8 cellular contexts compared by ENCODE assay signal in the genomic region with DNA sequence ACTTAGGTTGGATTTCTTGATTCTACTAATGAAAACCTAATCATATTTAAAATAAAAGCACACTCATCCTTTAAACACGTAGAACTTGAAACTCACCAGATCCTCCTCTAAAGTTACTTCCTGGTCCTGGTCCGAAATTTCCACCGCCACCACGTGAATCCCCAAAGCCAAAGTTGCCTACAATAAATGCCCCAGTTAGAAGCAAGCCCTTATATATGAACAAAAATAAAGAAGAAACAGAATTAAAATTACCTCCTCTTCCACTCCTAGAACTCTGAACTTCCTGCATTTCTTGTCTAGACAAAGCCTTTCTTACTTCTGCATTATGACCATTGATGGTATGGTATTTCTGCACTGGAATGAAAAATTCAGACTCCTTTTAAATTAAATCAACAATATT. TPM values are rescaled to one million over a fixed set of nuclear protein-coding genes. Genes with fewer than 3 reads are reported as not detected.
DNase-seq lines count a peak whose midpoint lies in the region; ATAC-seq and TF ChIP-seq lines count a peak whose summit lies in the region.

No MANE protein-coding gene starts in this region.

- H3K27me3 ChIP-seq in CD4-positive, CD25-positive, alpha-beta regulatory T cell (ENCODE audit: control insufficient read depth, insufficient read depth, low read length): no peaks in the 10 kb centered on the region
- H3K27me3 ChIP-seq in muscle layer of duodenum (ENCODE audit: low read depth, low read length): no peaks in the 10 kb centered on the region

- TF ChIP-seq CTCF in brain (conservative IDR thresholded peaks at IDR 0.05): no peak

- H3K9me3 ChIP-seq in CD4-positive, CD25-positive, alpha-beta regulatory T cell (ENCODE audit: control insufficient read depth in 2 of 2, low read length in 2 of 2): no peaks in the 10 kb centered on the region
- no peaks in the 10 kb centered on the region for H3K9me3 ChIP-seq in muscle layer of duodenum (ENCODE audit: control insufficient read depth in 1 of 2, low read length in 2 of 2)

- no peak for DNase-seq in CD4-positive, CD25-positive, alpha-beta regulatory T cell
- DNase-seq in stimulated activated CD4-positive, alpha-beta T cell treated with anti-CD3 and anti-CD28 coated beads, Interleukin-15, amount 100 ng/mL, for 24 hours: no peak
- DNase-seq in cerebellar nuclear complex (lab: John Stamatoyannopoulos, UW): no peak

- peaks cover 80% of the 10 kb centered on the region for H3K36me3 Mint-ChIP-seq in CD4-positive, CD25-positive, alpha-beta regulatory T cell
- peaks cover 18% of the 10 kb centered on the region for H3K36me3 Mint-ChIP-seq in IgD-negative memory B cell
- peaks cover 86% of the 10 kb centered on the region for H3K36me3 Mint-ChIP-seq in brain

- H3K27ac Mint-ChIP-seq in CD4-positive, CD25-positive, alpha-beta regulatory T cell: peak overlapping the region; percentile 44 to 81 (median 66)
- H3K27ac Mint-ChIP-seq in IgD-negative memory B cell (peak overlapping the region; percentile 57 to 100 (median 88)), brain (peak overlapping the region in 2 of 5 experiments; percentile 11 to 33)

- peaks cover 0 to 8% (median 0%) of the 10 kb centered on the region in 7 donors for H3K9me3 Mint-ChIP-seq in CD4-positive, CD25-positive, alpha-beta regulatory T cell
- H3K9me3 Mint-ChIP-seq in IgD-negative memory B cell: peaks cover 0 to 2% (median 0%) of the 10 kb centered on the region in 3 donors
- H3K9me3 Mint-ChIP-seq in brain: peaks cover 0 to 17% (median 2%) of the 10 kb centered on the region in 5 experiments

- H3K27me3 Mint-ChIP-seq in CD4-positive, CD25-positive, alpha-beta regulatory T cell: peaks cover 25% of the 10 kb centered on the region
- H3K27me3 Mint-ChIP-seq in IgD-negative memory B cell (no peaks in the 10 kb centered on the region), brain (peaks cover 17% of the 10 kb centered on the region)

- H3K4me3 ChIP-seq in CD4-positive, CD25-positive, alpha-beta regulatory T cell (ENCODE audit: low read depth, low read length): peak overlapping the region; percentile 100
- H3K4me3 ChIP-seq in muscle layer of duodenum (ENCODE audit: low read depth in 1 of 2, low read length in 2 of 2): peak overlapping the region; percentile 40 to 58

- H3K4me1 ChIP-seq in CD4-positive, CD25-positive, alpha-beta regulatory T cell (ENCODE audit: control insufficient read depth, insufficient read depth, low read length, poor library complexity, severe bottlenecking): peaks cover 65% of the 10 kb centered on the region
- peaks cover 42 to 59% of the 10 kb centered on the region in 2 donors for H3K4me1 ChIP-seq in muscle layer of duodenum (ENCODE audit: control insufficient read depth in 1 of 2, insufficient read depth in 2 of 2, low read length in 2 of 2)

- H3K36me3 ChIP-seq in CD4-positive, CD25-positive, alpha-beta regulatory T cell (ENCODE audit: control insufficient read depth, insufficient read depth, low read length): peaks cover 69% of the 10 kb centered on the region
- peaks cover 52 to 70% of the 10 kb centered on the region in 2 donors for H3K36me3 ChIP-seq in muscle layer of duodenum (ENCODE audit: control insufficient read depth in 1 of 2, insufficient read depth in 2 of 2, low read length in 2 of 2)

- H3K4me1 Mint-ChIP-seq in CD4-positive, CD25-positive, alpha-beta regulatory T cell: peaks cover 51 to 80% (median 59%) of the 10 kb centered on the region in 4 donors
- H3K4me1 Mint-ChIP-seq in IgD-negative memory B cell (peaks cover 51 to 71% (median 52%) of the 10 kb centered on the region in 3 donors), brain (peaks cover 67% of the 10 kb centered on the region)

- no peak for ATAC-seq in CD4-positive, CD25-positive, alpha-beta regulatory T cell (ENCODE audit: low read depth in 2 of 2)
- ATAC-seq in HG02981 (IDR thresholded peaks at IDR 0.05; ENCODE audit: unreplicated experiment) (no peak), HG03378 (IDR thresholded peaks at IDR 0.05; ENCODE audit: unreplicated experiment) (no peak)

- H3K27ac ChIP-seq in CD4-positive, CD25-positive, alpha-beta regulatory T cell (ENCODE audit: insufficient read depth, low read length, poor library complexity, severe bottlenecking): peak overlapping the region; percentile 56
- H3K27ac ChIP-seq in muscle layer of duodenum (ENCODE audit: low read length): peak overlapping the region; percentile 36

- H3K4me3 Mint-ChIP-seq in CD4-positive, CD25-positive, alpha-beta regulatory T cell: peak overlapping the region; percentile 80 to 97 (median 86)
- H3K4me3 Mint-ChIP-seq in IgD-negative memory B cell: peak overlapping the region; percentile 75 to 100 (median 91)
- peak overlapping the region; percentile 72 to 99 (median 97) for H3K4me3 Mint-ChIP-seq in brain

RNA-seq across cellular contexts. Expression of a gene that starts 4.2 kb away (rescaled TPM):
- total RNA-seq in CD4-positive, CD25-positive, alpha-beta regulatory T cell: 465 TPM
- 100 to 1,000 TPM; 506 to 541 (median 520) TPM for polyA plus RNA-seq in CD4-positive, CD25-positive, alpha-beta regulatory T cell
- polyA plus RNA-seq in IgD-negative memory B cell (708 TPM), brain (ENCODE audit: insufficient read depth, low read depth, low replicate concordance) (772 TPM)

RNA-seq across cellular contexts. Expression of a gene that starts 5.2 kb away (rescaled TPM):
- total RNA-seq in CD4-positive, CD25-positive, alpha-beta regulatory T cell: 115 TPM
- polyA plus RNA-seq in CD4-positive, CD25-positive, alpha-beta regulatory T cell: 100 to 1,000 TPM in 3 of 4 donors, 10 to 100 TPM in 1; 89.1 to 135 (median 125) TPM
- 68.7 TPM for polyA plus RNA-seq in IgD-negative memory B cell
- 89.7 TPM for polyA plus RNA-seq in brain (ENCODE audit: insufficient read depth, low read depth, low replicate concordance)

RNA-seq across cellular contexts. Expression of a gene that starts 44.3 kb away (rescaled TPM):
- total RNA-seq in CD4-positive, CD25-positive, alpha-beta regulatory T cell: 10.9 TPM
- polyA plus RNA-seq in CD4-positive, CD25-positive, alpha-beta regulatory T cell: 10 to 100 TPM in 3 of 4 donors, 1 to 10 TPM in 1; 8.8 to 13.9 (median 13.2) TPM
- polyA plus RNA-seq in IgD-negative memory B cell (4.9 TPM), brain (ENCODE audit: insufficient read depth, low read depth, low replicate concordance) (7.1 TPM)
